ENCODE assay signal across 25 cellular contexts in genomic region chr2:116491292-116491691, GRCh38.
"Had no signal": no experiment of that assay in that cellular context is flagged by ENCODE, and none has a peak within 500 bp of the region (broad histone marks: within the 10 kb centered on the region; RNA-seq: fewer than 3 reads in every experiment).

No MANE protein-coding gene starts in this region.

- H3K27ac Mint-ChIP-seq: activated CD4-positive, alpha-beta memory T cell treated with anti-CD3 and anti-CD28 coated beads for 36 hours; activated CD4-positive, alpha-beta T cell treated with anti-CD3 and anti-CD28 coated beads, Interleukin-2, amount 10 ng/mL, durations not matched to agents 24 days and 14 days; activated naive CD8-positive, alpha-beta T cell; activated T-cell treated with anti-CD3 and anti-CD28 coated beads, Interleukin-2, amount 50 U/mL, for 72 hours; effector memory CD8-positive, alpha-beta T cell; natural killer cell treated with Interleukin-12 subunit alpha and Interleukin-12 subunit beta and Interleukin-15 and Interleukin-18, amount 100 ng/mL, for 72 hours; T-helper 17 cell had no signal

- H3K4me3 ChIP-seq: heart left ventricle, lower lobe of right lung, mucosa of descending colon, right atrium auricular region, spleen, tibial nerve, uterus had no signal

- DNase-seq: activated CD4-positive, alpha-beta memory T cell treated with anti-CD3 and anti-CD28 coated beads for 36 hours; activated CD4-positive, alpha-beta T cell treated with anti-CD3 and anti-CD28 coated beads, Interleukin-2, amount 10 ng/mL, durations not matched to agents 24 days and 14 days; activated CD4-positive, CD25-positive, alpha-beta regulatory T cell treated with anti-CD3 and anti-CD28 coated beads, Interleukin-2, amount 50 U/mL, for 72 hours; activated CD8-positive, alpha-beta memory T cell treated with anti-CD3 and anti-CD28 coated beads, Interleukin-2, amount 50 U/mL, for 48 hours; activated naive CD4-positive, alpha-beta T cell; activated T-cell treated with anti-CD3 and anti-CD28 coated beads, Interleukin-2, amount 50 U/mL, for 72 hours; aorta; brain microvascular endothelial cell; cortex of kidney; effector memory CD8-positive, alpha-beta T cell; erythroblast; heart left ventricle; kidney glomerular epithelial cell; lower lobe of right lung; mucosa of descending colon; spleen; stimulated activated CD4-positive, alpha-beta T cell treated with anti-CD3 and anti-CD28 coated beads, Interleukin-2, amount 100 ng/mL, for 48 hours; stimulated activated naive CD4-positive, alpha-beta T cell treated with Interleukin-2 at 50 U/mL for 16 hours; T-helper 17 cell; uterus had no signal

- H3K27me3 ChIP-seq: brain microvascular endothelial cell, heart left ventricle, right atrium auricular region, spleen, tibial nerve, uterus had no signal

- H3K27me3 Mint-ChIP-seq: activated CD4-positive, alpha-beta memory T cell treated with anti-CD3 and anti-CD28 coated beads for 36 hours; activated CD4-positive, alpha-beta T cell treated with anti-CD3 and anti-CD28 coated beads, Interleukin-2, amount 10 ng/mL, durations not matched to agents 24 days and 14 days; activated naive CD8-positive, alpha-beta T cell; effector memory CD8-positive, alpha-beta T cell; natural killer cell treated with Interleukin-12 subunit alpha and Interleukin-12 subunit beta and Interleukin-15 and Interleukin-18, amount 100 ng/mL, for 72 hours; T-helper 17 cell had no signal

- H3K4me1 Mint-ChIP-seq: activated CD4-positive, alpha-beta T cell treated with anti-CD3 and anti-CD28 coated beads, Interleukin-2, amount 10 ng/mL, durations not matched to agents 24 days and 14 days; T-helper 17 cell had no signal

- H3K36me3 Mint-ChIP-seq: activated CD4-positive, alpha-beta memory T cell treated with anti-CD3 and anti-CD28 coated beads for 36 hours; activated naive CD8-positive, alpha-beta T cell had no signal

- H3K27ac ChIP-seq: brain microvascular endothelial cell, heart left ventricle, lower lobe of right lung, right atrium auricular region, spleen, tibial nerve, uterus had no signal

- H3K4me3 Mint-ChIP-seq: activated CD4-positive, alpha-beta memory T cell treated with anti-CD3 and anti-CD28 coated beads for 36 hours; activated CD4-positive, alpha-beta T cell treated with anti-CD3 and anti-CD28 coated beads, Interleukin-2, amount 10 ng/mL, durations not matched to agents 24 days and 14 days; activated naive CD8-positive, alpha-beta T cell; activated T-cell treated with anti-CD3 and anti-CD28 coated beads, Interleukin-2, amount 50 U/mL, for 72 hours; effector memory CD8-positive, alpha-beta T cell; natural killer cell treated with Interleukin-12 subunit alpha and Interleukin-12 subunit beta and Interleukin-15 and Interleukin-18, amount 100 ng/mL, for 72 hours; T-helper 17 cell had no signal

- H3K4me1 ChIP-seq: heart left ventricle, lower lobe of right lung, right atrium auricular region, spleen, tibial nerve, uterus had no signal

- H3K36me3 ChIP-seq: brain microvascular endothelial cell, heart left ventricle, lower lobe of right lung, right atrium auricular region, spleen, tibial nerve, uterus had no signal

- H3K9me3 ChIP-seq: lower lobe of right lung, tibial nerve, uterus had no signal

- ATAC-seq: activated T-cell treated with anti-CD3 and anti-CD28 coated beads, Interleukin-2, amount 50 U/mL, for 72 hours; effector memory CD8-positive, alpha-beta T cell; heart left ventricle; left lobe of liver; lower lobe of right lung; mucosa of descending colon; natural killer cell treated with Interleukin-12 subunit alpha and Interleukin-12 subunit beta and Interleukin-15 and Interleukin-18, amount 100 ng/mL, for 72 hours; T-helper 17 cell had no signal
